9 cellular contexts compared by ENCODE assay signal in genomic region chr1:234400773-234401172, GRCh38. TPM values are rescaled to one million over a fixed set of nuclear protein-coding genes. Genes with fewer than 3 reads are reported as not detected.
DNase-seq lines count a peak whose midpoint lies in the region; ATAC-seq, FAIRE-seq and TF ChIP-seq lines count a peak whose summit lies in the region.
"Had no signal": no experiment of that assay in that cellular context is flagged by ENCODE, and none has a peak within 500 bp of the region (broad histone marks: within the 10 kb centered on the region; RNA-seq: fewer than 3 reads in every experiment).

No MANE protein-coding gene starts in this region.

- peaks cover 60% of the 10 kb centered on the region for H3K4me1 Mint-ChIP-seq in activated T-helper 1 cell treated with anti-CD3 and anti-CD28 coated beads, Interleukin-12 subunit alpha, Interleukin-12 subunit beta, Interleukin-2, Interleukin-4 antibody, amounts not matched to agents 30 ng/mL and 10 ng/mL and 1 ng/mL, durations not matched to agents 14 hours and 24 hours and 36 hours (ENCODE audit: low read depth)
- H3K4me1 Mint-ChIP-seq in natural killer cell, result peaks cover 33 to 44% of the 10 kb centered on the region in 2 donors

- H3K9me3 Mint-ChIP-seq in activated T-helper 1 cell treated with anti-CD3 and anti-CD28 coated beads, Interleukin-12 subunit alpha, Interleukin-12 subunit beta, Interleukin-2, Interleukin-4 antibody, amounts not matched to agents 30 ng/mL and 10 ng/mL and 1 ng/mL, durations not matched to agents 14 hours and 24 hours and 36 hours, result no peaks in the 10 kb centered on the region
- no peaks in the 10 kb centered on the region for H3K9me3 Mint-ChIP-seq in natural killer cell

- ATAC-seq in GM18858 (IDR thresholded peaks at IDR 0.05; ENCODE audit: unreplicated experiment) (peak; percentile 65), HG02852 (IDR thresholded peaks at IDR 0.05; ENCODE audit: unreplicated experiment) (peak; percentile 52), natural killer cell (peak; percentile 72 to 79 (median 78))

- TF ChIP-seq CTCF in natural killer cell (IDR thresholded peaks at IDR 0.05), result no peak

- H3K4me3 Mint-ChIP-seq in activated T-helper 1 cell treated with anti-CD3 and anti-CD28 coated beads, Interleukin-12 subunit alpha, Interleukin-12 subunit beta, Interleukin-2, Interleukin-4 antibody, amounts not matched to agents 30 ng/mL and 10 ng/mL and 1 ng/mL, durations not matched to agents 14 hours and 24 hours and 36 hours, result peak overlapping the region; percentile 50
- peak overlapping the region; percentile 86 for H3K4me3 Mint-ChIP-seq in natural killer cell

- DNase-seq in activated T-helper 1 cell treated with anti-CD3 and anti-CD28 coated beads, Interleukin-12 subunit alpha, Interleukin-12 subunit beta, Interleukin-2, Interleukin-4 antibody, amounts not matched to agents 30 ng/mL and 10 ng/mL and 1 ng/mL, durations not matched to agents 14 hours and 24 hours and 36 hours (ENCODE audit: low spot score), result no peak
- DNase-seq in natural killer cell (no peak), RCC 7860 (ENCODE audit: low spot score) (no peak), SIG-M5 (lab: John Stamatoyannopoulos, UW) (no peak), Ammon's horn (ENCODE audit: low spot score) (no peak)
- no peak for DNase-seq in activated effector memory CD4-positive, alpha-beta T cell treated with anti-CD3 and anti-CD28 coated beads, Interleukin-2, amount 50 U/mL, for 16 hours
- DNase-seq: NCI-H82 had no signal

- peaks cover 33% of the 10 kb centered on the region for H3K36me3 Mint-ChIP-seq in activated T-helper 1 cell treated with anti-CD3 and anti-CD28 coated beads, Interleukin-12 subunit alpha, Interleukin-12 subunit beta, Interleukin-2, Interleukin-4 antibody, amounts not matched to agents 30 ng/mL and 10 ng/mL and 1 ng/mL, durations not matched to agents 14 hours and 24 hours and 36 hours (ENCODE audit: low read depth)
- H3K36me3 Mint-ChIP-seq in natural killer cell, result peaks cover 6% of the 10 kb centered on the region

- intact Hi-C loops in activated T-helper 1 cell treated with anti-CD3 and anti-CD28 coated beads, Interleukin-12 subunit alpha, Interleukin-12 subunit beta, Interleukin-2, Interleukin-4 antibody, amounts not matched to agents 30 ng/mL and 10 ng/mL and 1 ng/mL, durations not matched to agents 14 hours and 24 hours and 36 hours (cut with micrococcal nuclease), result loop anchor here (1.0 to 10.0 kb wide), 4 partner anchors 8 to 204 kb away; partner anchors contain the start of gene COA6
- intact Hi-C loops in natural killer cell (cut with micrococcal nuclease), result loop anchor here (1.0 kb wide), 1 partner anchor 27 kb away; the partner anchor contains the start of gene COA6

- H3K27ac Mint-ChIP-seq in activated T-helper 1 cell treated with anti-CD3 and anti-CD28 coated beads, Interleukin-12 subunit alpha, Interleukin-12 subunit beta, Interleukin-2, Interleukin-4 antibody, amounts not matched to agents 30 ng/mL and 10 ng/mL and 1 ng/mL, durations not matched to agents 14 hours and 24 hours and 36 hours, result peak overlapping the region; percentile 70
- H3K27ac Mint-ChIP-seq in natural killer cell, result peak overlapping the region; percentile 87 to 91

- peaks cover 2% of the 10 kb centered on the region for H3K27me3 Mint-ChIP-seq in activated T-helper 1 cell treated with anti-CD3 and anti-CD28 coated beads, Interleukin-12 subunit alpha, Interleukin-12 subunit beta, Interleukin-2, Interleukin-4 antibody, amounts not matched to agents 30 ng/mL and 10 ng/mL and 1 ng/mL, durations not matched to agents 14 hours and 24 hours and 36 hours (ENCODE audit: insufficient read depth)
- no peaks in the 10 kb centered on the region for H3K27me3 Mint-ChIP-seq in natural killer cell (ENCODE audit: low read depth in 2 of 2)

- no peak for FAIRE-seq in RCC 7860 (lab: Jason Lieb, UNC)

RNA-seq across cellular contexts. Expression of gene COA6, which starts 27.5 kb away (rescaled TPM):
- total RNA-seq in activated T-helper 1 cell treated with anti-CD3 and anti-CD28 coated beads, Interleukin-12 subunit alpha, Interleukin-12 subunit beta, Interleukin-2, Interleukin-4 antibody, amounts not matched to agents 30 ng/mL and 10 ng/mL and 1 ng/mL, durations not matched to agents 14 hours and 24 hours and 36 hours, result 57.2 and 66.9 TPM in 2 replicates
- total RNA-seq in natural killer cell, result 10 to 100 TPM in 2 of 3 donors, 1 to 10 TPM in 1; 8.9 to 11.8 (median 11.6) TPM
